In the genomic region with DNA sequence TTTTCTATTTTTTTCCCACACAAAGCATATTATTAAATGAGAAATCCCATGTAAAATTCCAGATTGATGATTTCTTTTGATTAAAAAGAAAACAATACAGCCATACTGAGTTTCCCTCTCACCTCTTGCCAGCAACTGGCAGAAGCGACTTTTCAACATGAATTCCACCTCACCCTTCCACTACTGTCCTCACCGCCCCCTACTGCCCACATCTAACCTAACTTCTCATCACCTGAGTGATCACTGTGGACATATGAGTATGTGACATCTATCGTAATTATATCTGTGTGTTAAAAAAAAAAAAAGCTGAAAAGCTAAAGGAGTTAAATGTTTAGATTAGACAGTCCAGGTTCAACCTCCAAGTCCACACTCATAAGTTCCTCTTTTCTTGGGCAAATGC, we compare ENCODE assay signal across 1 cellular context.
TF ChIP-seq lines count a peak whose summit lies in the region.

No MANE protein-coding gene starts in this region.

TF ChIP-seq in H1, 55 proteins besides CTCF, POLR2A, EP300 and RAD21:
- TF ChIP-seq CBX8 (IDR thresholded peaks at IDR 0.05; ENCODE audit: borderline replicate concordance, low read depth, low read length) (no peak), POLR2AphosphoS5 (IDR thresholded peaks at IDR 0.05; ENCODE audit: low read depth, low read length) (no peak), PHF8 (conservative IDR thresholded peaks at IDR 0.05; ENCODE audit: low read depth, low read length) (no peak), HDAC6 (IDR thresholded peaks at IDR 0.05; ENCODE audit: low read depth, low read length) (no peak), RNF2 (IDR thresholded peaks at IDR 0.05; ENCODE audit: borderline replicate concordance, low read depth, low read length, missing control alignments, poor library complexity, severe bottlenecking) (no peak), TCF12 (IDR thresholded peaks at IDR 0.05; ENCODE audit: low read depth, low read length) (no peak), NANOG (IDR thresholded peaks at IDR 0.05; ENCODE audit: insufficient read depth, low read depth, low read length, poor library complexity, severe bottlenecking) (no peak), BACH1 (IDR thresholded peaks at IDR 0.05; ENCODE audit: low read length) (no peak), NRF1 (IDR thresholded peaks at IDR 0.05; ENCODE audit: low read depth, low read length) (no peak), GTF2F1 (IDR thresholded peaks at IDR 0.05; ENCODE audit: borderline replicate concordance, low read depth, low read length) (no peak), FOSL1 (IDR thresholded peaks at IDR 0.05; ENCODE audit: insufficient read depth, low read depth, low read length) (no peak), ASH2L (IDR thresholded peaks at IDR 0.05; ENCODE audit: low read length) (no peak), HDAC2 (IDR thresholded peaks at IDR 0.05; ENCODE audit: borderline replicate concordance in 1 of 2, low read depth in 2 of 2, low read length in 2 of 2) (no peak)
- TF ChIP-seq, protein P1, sequence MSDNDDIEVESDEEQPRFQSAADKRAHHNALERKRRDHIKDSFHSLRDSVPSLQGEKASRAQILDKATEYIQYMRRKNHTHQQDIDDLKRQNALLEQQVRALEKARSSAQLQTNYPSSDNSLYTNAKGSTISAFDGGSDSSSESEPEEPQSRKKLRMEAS (IDR thresholded peaks at IDR 0.05), result no peak
- TF ChIP-seq, protein P2, sequence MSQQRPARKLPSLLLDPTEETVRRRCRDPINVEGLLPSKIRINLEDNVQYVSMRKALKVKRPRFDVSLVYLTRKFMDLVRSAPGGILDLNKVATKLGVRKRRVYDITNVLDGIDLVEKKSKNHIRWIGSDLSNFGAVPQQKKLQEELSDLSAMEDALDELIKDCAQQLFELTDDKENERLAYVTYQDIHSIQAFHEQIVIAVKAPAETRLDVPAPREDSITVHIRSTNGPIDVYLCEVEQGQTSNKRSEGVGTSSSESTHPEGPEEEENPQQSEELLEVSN (IDR thresholded peaks at IDR 0.05), result no peak
- TF ChIP-seq, protein P3, sequence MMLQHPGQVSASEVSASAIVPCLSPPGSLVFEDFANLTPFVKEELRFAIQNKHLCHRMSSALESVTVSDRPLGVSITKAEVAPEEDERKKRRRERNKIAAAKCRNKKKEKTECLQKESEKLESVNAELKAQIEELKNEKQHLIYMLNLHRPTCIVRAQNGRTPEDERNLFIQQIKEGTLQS (IDR thresholded peaks at IDR 0.05; ENCODE audit: insufficient read depth, low read depth, low read length), result no peak
- TF ChIP-seq, protein P4, sequence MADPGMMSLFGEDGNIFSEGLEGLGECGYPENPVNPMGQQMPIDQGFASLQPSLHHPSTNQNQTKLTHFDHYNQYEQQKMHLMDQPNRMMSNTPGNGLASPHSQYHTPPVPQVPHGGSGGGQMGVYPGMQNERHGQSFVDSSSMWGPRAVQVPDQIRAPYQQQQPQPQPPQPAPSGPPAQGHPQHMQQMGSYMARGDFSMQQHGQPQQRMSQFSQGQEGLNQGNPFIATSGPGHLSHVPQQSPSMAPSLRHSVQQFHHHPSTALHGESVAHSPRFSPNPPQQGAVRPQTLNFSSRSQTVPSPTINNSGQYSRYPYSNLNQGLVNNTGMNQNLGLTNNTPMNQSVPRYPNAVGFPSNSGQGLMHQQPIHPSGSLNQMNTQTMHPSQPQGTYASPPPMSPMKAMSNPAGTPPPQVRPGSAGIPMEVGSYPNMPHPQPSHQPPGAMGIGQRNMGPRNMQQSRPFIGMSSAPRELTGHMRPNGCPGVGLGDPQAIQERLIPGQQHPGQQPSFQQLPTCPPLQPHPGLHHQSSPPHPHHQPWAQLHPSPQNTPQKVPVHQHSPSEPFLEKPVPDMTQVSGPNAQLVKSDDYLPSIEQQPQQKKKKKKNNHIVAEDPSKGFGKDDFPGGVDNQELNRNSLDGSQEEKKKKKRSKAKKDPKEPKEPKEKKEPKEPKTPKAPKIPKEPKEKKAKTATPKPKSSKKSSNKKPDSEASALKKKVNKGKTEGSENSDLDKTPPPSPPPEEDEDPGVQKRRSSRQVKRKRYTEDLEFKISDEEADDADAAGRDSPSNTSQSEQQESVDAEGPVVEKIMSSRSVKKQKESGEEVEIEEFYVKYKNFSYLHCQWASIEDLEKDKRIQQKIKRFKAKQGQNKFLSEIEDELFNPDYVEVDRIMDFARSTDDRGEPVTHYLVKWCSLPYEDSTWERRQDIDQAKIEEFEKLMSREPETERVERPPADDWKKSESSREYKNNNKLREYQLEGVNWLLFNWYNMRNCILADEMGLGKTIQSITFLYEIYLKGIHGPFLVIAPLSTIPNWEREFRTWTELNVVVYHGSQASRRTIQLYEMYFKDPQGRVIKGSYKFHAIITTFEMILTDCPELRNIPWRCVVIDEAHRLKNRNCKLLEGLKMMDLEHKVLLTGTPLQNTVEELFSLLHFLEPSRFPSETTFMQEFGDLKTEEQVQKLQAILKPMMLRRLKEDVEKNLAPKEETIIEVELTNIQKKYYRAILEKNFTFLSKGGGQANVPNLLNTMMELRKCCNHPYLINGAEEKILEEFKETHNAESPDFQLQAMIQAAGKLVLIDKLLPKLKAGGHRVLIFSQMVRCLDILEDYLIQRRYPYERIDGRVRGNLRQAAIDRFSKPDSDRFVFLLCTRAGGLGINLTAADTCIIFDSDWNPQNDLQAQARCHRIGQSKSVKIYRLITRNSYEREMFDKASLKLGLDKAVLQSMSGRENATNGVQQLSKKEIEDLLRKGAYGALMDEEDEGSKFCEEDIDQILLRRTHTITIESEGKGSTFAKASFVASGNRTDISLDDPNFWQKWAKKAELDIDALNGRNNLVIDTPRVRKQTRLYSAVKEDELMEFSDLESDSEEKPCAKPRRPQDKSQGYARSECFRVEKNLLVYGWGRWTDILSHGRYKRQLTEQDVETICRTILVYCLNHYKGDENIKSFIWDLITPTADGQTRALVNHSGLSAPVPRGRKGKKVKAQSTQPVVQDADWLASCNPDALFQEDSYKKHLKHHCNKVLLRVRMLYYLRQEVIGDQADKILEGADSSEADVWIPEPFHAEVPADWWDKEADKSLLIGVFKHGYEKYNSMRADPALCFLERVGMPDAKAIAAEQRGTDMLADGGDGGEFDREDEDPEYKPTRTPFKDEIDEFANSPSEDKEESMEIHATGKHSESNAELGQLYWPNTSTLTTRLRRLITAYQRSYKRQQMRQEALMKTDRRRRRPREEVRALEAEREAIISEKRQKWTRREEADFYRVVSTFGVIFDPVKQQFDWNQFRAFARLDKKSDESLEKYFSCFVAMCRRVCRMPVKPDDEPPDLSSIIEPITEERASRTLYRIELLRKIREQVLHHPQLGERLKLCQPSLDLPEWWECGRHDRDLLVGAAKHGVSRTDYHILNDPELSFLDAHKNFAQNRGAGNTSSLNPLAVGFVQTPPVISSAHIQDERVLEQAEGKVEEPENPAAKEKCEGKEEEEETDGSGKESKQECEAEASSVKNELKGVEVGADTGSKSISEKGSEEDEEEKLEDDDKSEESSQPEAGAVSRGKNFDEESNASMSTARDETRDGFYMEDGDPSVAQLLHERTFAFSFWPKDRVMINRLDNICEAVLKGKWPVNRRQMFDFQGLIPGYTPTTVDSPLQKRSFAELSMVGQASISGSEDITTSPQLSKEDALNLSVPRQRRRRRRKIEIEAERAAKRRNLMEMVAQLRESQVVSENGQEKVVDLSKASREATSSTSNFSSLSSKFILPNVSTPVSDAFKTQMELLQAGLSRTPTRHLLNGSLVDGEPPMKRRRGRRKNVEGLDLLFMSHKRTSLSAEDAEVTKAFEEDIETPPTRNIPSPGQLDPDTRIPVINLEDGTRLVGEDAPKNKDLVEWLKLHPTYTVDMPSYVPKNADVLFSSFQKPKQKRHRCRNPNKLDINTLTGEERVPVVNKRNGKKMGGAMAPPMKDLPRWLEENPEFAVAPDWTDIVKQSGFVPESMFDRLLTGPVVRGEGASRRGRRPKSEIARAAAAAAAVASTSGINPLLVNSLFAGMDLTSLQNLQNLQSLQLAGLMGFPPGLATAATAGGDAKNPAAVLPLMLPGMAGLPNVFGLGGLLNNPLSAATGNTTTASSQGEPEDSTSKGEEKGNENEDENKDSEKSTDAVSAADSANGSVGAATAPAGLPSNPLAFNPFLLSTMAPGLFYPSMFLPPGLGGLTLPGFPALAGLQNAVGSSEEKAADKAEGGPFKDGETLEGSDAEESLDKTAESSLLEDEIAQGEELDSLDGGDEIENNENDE (IDR thresholded peaks at IDR 0.05; ENCODE audit: insufficient replicate concordance, low read length), result no peak
TF ChIP-seq in H1: peak in this region for 0.
